In the genomic region with DNA sequence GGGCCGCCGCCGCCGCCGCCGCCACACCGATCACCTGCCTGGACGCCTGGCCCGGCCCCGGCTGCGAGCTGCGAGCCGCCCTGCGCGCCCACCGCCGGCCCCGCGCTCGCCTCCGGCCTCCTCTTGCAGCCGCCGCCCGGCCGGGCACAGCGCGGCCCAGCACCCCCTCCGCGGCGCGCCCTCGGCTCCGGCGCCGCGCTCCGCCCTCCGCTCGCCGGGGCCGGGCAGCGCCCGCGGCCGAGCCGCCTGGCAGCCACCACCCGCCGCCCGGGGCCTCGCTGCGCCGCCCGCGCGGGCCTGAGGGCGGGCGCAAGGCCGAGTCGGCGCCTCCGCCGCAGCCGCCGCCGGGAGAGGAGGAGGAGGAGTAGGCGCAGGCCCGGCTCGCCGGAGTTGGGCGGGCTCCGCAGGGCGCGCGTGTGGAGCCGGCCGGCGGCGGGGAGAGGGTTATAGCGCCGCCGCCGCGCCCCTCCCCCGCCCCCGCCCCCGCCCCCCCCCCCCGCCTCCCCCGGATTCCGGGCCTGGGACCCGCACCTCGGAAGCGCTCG, we compare ENCODE assay signal across 8 cellular contexts. TPM values are rescaled to one million over a fixed set of nuclear protein-coding genes. Genes with fewer than 3 reads are reported as not detected.
A peak's percentile ranks its signal among the peaks of the same experiment; 100 is the strongest.
DNase-seq lines count a peak whose midpoint lies in the region; ATAC-seq and TF ChIP-seq lines count a peak whose summit lies in the region.

A gene (minus strand): TSS at position 418 of the 545 bp plus-strand sequence. CDS start 845 bp downstream, outside the sequence.

- no peaks in the 10 kb centered on the region for H4K20me1 ChIP-seq in fibroblast of lung (ENCODE audit: control insufficient read depth, extremely low read depth, insufficient read depth, low read length)

- no peak for TF ChIP-seq CTCF in Caco-2 (IDR thresholded peaks at IDR 0.05; ENCODE audit: insufficient read depth in 1 of 2, low read depth in 1 of 2, low read length in 1 of 2, severe bottlenecking in 1 of 2, unreplicated experiment in 1 of 2)
- TF ChIP-seq CTCF in fibroblast of lung (conservative IDR thresholded peaks at IDR 0.05 in 1 of 2, IDR thresholded peaks at IDR 0.05 in 1 of 2; ENCODE audit: low read depth in 1 of 2, low read length in 2 of 2) = no peak

- peak within 1 kb of the TSS; percentile 98 for H3K4me3 ChIP-seq in Caco-2 (ENCODE audit: low read depth, low read length)
- H3K4me3 ChIP-seq in fibroblast of lung (replicated peaks in 1 of 4; ENCODE audit: control extremely low read depth in 1 of 4, insufficient read depth in 1 of 4, low read depth in 3 of 4, low read length in 4 of 4) = peak within 1 kb of the TSS; percentile 25 to 68 (median 54)
- H3K4me3 ChIP-seq in naive thymus-derived CD4-positive, alpha-beta T cell (ENCODE audit: low read length) = peak within 1 kb of the TSS; percentile 52

- H3K4me1 Mint-ChIP-seq in Caco-2 (ENCODE audit: low read depth, unreplicated experiment) = peaks cover 6% of the 10 kb centered on the region
- H3K4me1 Mint-ChIP-seq in activated CD4-positive, alpha-beta memory T cell treated with anti-CD3 and anti-CD28 coated beads, Interleukin-2, amount 10 ng/mL, durations not matched to agents 7 days and 5 days = peaks cover 10% of the 10 kb centered on the region
- peaks cover 0 to 21% (median 15%) of the 10 kb centered on the region in 7 donors for H3K4me1 Mint-ChIP-seq in naive thymus-derived CD4-positive, alpha-beta T cell

- peak in 1 of 2 experiments; percentile 73 for DNase-seq in Caco-2
- DNase-seq in activated CD4-positive, alpha-beta memory T cell treated with anti-CD3 and anti-CD28 coated beads, Interleukin-2, amount 10 ng/mL, durations not matched to agents 7 days and 5 days = no peak
- DNase-seq in fibroblast of lung (ENCODE audit: low read depth in 2 of 2) = peak; percentile 48 to 68
- DNase-seq in naive thymus-derived CD4-positive, alpha-beta T cell = peak in 1 of 9 donors; percentile 40
- no peak for DNase-seq in NCI-H510A treated with DMSO at 0.1 percent for 48 hours (lab: John Stamatoyannopoulos, UW)
- no peak for DNase-seq in NCI-H187 (lab: John Stamatoyannopoulos, UW)
- no peak for DNase-seq in SW480 (ENCODE audit: low spot score)

- H3K27ac ChIP-seq in fibroblast of lung (ENCODE audit: insufficient read depth, low read length) = no peak within 1 kb of the TSS
- no peak within 1 kb of the TSS for H3K27ac ChIP-seq in naive thymus-derived CD4-positive, alpha-beta T cell (ENCODE audit: low read depth, low read length)

- H3K4me3 Mint-ChIP-seq in Caco-2 (ENCODE audit: unreplicated experiment) = peak within 1 kb of the TSS; percentile 89
- H3K4me3 Mint-ChIP-seq in activated CD4-positive, alpha-beta memory T cell treated with anti-CD3 and anti-CD28 coated beads, Interleukin-2, amount 10 ng/mL, durations not matched to agents 7 days and 5 days = peak within 1 kb of the TSS; percentile 61
- H3K4me3 Mint-ChIP-seq in naive thymus-derived CD4-positive, alpha-beta T cell = peak within 1 kb of the TSS in 9 of 10 donors; percentile 76 to 89 (median 83)

- H3K27me3 ChIP-seq in Caco-2 (replicated peaks; ENCODE audit: control insufficient read depth, insufficient read depth, low read length) = peaks cover 1% of the 10 kb centered on the region; the same call in 1 of the 2 replicates
- H3K27me3 ChIP-seq in fibroblast of lung (ENCODE audit: control insufficient read depth, insufficient read depth, low read length) = peaks cover 34% of the 10 kb centered on the region
- peaks cover 0 to 20% of the 10 kb centered on the region in 2 donors for H3K27me3 ChIP-seq in naive thymus-derived CD4-positive, alpha-beta T cell (ENCODE audit: control insufficient read depth in 2 of 2, insufficient read depth in 2 of 2, low read length in 2 of 2)

- H3K9me3 Mint-ChIP-seq in Caco-2 (ENCODE audit: unreplicated experiment) = no peaks in the 10 kb centered on the region
- no peaks in the 10 kb centered on the region for H3K9me3 Mint-ChIP-seq in activated CD4-positive, alpha-beta memory T cell treated with anti-CD3 and anti-CD28 coated beads, Interleukin-2, amount 10 ng/mL, durations not matched to agents 7 days and 5 days
- no peaks in the 10 kb centered on the region for H3K9me3 Mint-ChIP-seq in naive thymus-derived CD4-positive, alpha-beta T cell

- peaks cover 7% of the 10 kb centered on the region for H3K79me2 ChIP-seq in fibroblast of lung (ENCODE audit: control insufficient read depth, insufficient read depth, low read length)

- peaks cover 19% of the 10 kb centered on the region for H3K36me3 Mint-ChIP-seq in Caco-2 (ENCODE audit: insufficient read depth, unreplicated experiment)
- H3K36me3 Mint-ChIP-seq in activated CD4-positive, alpha-beta memory T cell treated with anti-CD3 and anti-CD28 coated beads, Interleukin-2, amount 10 ng/mL, durations not matched to agents 7 days and 5 days (ENCODE audit: low read depth) = no peaks in the 10 kb centered on the region
- H3K36me3 Mint-ChIP-seq in naive thymus-derived CD4-positive, alpha-beta T cell = no peaks in the 10 kb centered on the region

- POLR2A ChIA-PET in Caco-2 (lab: Charles Lee) = interaction anchor here (0.7 to 1.6 kb wide), 3 partner anchors 16 to 189 kb away, joined by 4 to 9 read pairs (median 9); no protein-coding TSS in a partner anchor
- POLR2A ChIA-PET in activated CD4-positive, alpha-beta memory T cell treated with anti-CD3 and anti-CD28 coated beads, Interleukin-2, amount 10 ng/mL, durations not matched to agents 7 days and 5 days (lab: Charles Lee) = no interaction called here
- POLR2A ChIA-PET in naive thymus-derived CD4-positive, alpha-beta T cell (lab: Charles Lee) = no interaction called here

- ATAC-seq in HG02885 (IDR thresholded peaks at IDR 0.05; ENCODE audit: poor library complexity, unreplicated experiment) = peak; percentile 24
- ATAC-seq in naive thymus-derived CD4-positive, alpha-beta T cell = no peak

- CTCF ChIA-PET in Caco-2 (lab: Charles Lee) = interaction anchor here (1.4 to 1.5 kb wide), 3 partner anchors 19 to 186 kb away, joined by 3 to 4 read pairs (median 4); no protein-coding TSS in a partner anchor
- CTCF ChIA-PET in activated CD4-positive, alpha-beta memory T cell treated with anti-CD3 and anti-CD28 coated beads, Interleukin-2, amount 10 ng/mL, durations not matched to agents 7 days and 5 days (lab: Charles Lee) = no interaction called here
- CTCF ChIA-PET in naive thymus-derived CD4-positive, alpha-beta T cell (lab: Charles Lee) = no interaction called here

- H3K4me1 ChIP-seq in Caco-2 (peaks cover 37% of the 10 kb centered on the region), fibroblast of lung (ENCODE audit: control insufficient read depth, extremely low read depth, insufficient read depth, low read length) (peaks cover 4% of the 10 kb centered on the region)
- peaks cover 0 to 30% of the 10 kb centered on the region in 2 donors for H3K4me1 ChIP-seq in naive thymus-derived CD4-positive, alpha-beta T cell (ENCODE audit: control insufficient read depth in 2 of 2, insufficient read depth in 2 of 2, low read length in 2 of 2)

- H3K9me3 ChIP-seq in Caco-2 = no peaks in the 10 kb centered on the region
- H3K9me3 ChIP-seq in fibroblast of lung (ENCODE audit: control insufficient read depth, insufficient read depth, low read depth, low read length) = no peaks in the 10 kb centered on the region
- no peaks in the 10 kb centered on the region for H3K9me3 ChIP-seq in naive thymus-derived CD4-positive, alpha-beta T cell (ENCODE audit: control insufficient read depth in 2 of 3, low read length in 3 of 3)

- no TSS peak for BruUV-seq in Caco-2 (replicated peaks; lab: Mats Ljungman, UMichigan)

- peak within 1 kb of the TSS; percentile 64 for H3K9ac ChIP-seq in fibroblast of lung (ENCODE audit: insufficient read depth, low read length)

- H2AFZ ChIP-seq in fibroblast of lung (ENCODE audit: low read length) = peak within 1 kb of the TSS; percentile 12

- no peaks in the 10 kb centered on the region for H3K36me3 ChIP-seq in Caco-2 (ENCODE audit: control insufficient read depth, insufficient read depth, low read length)
- H3K36me3 ChIP-seq in fibroblast of lung (ENCODE audit: control insufficient read depth, insufficient read depth, low read length) = peaks cover 1% of the 10 kb centered on the region
- no peaks in the 10 kb centered on the region for H3K36me3 ChIP-seq in naive thymus-derived CD4-positive, alpha-beta T cell (ENCODE audit: control insufficient read depth in 2 of 3, insufficient read depth in 3 of 3, low read length in 3 of 3)

- no peaks in the 10 kb centered on the region for H3K27me3 Mint-ChIP-seq in Caco-2 (ENCODE audit: insufficient read depth, unreplicated experiment)
- peaks cover 50% of the 10 kb centered on the region for H3K27me3 Mint-ChIP-seq in activated CD4-positive, alpha-beta memory T cell treated with anti-CD3 and anti-CD28 coated beads, Interleukin-2, amount 10 ng/mL, durations not matched to agents 7 days and 5 days
- H3K27me3 Mint-ChIP-seq in naive thymus-derived CD4-positive, alpha-beta T cell = peaks cover 22 to 54% (median 24%) of the 10 kb centered on the region in 5 donors

- H3K4me2 ChIP-seq in fibroblast of lung (ENCODE audit: extremely low read depth, insufficient read depth, low read length) = peak within 1 kb of the TSS; percentile 75

- intact Hi-C loops in Caco-2 (cut with micrococcal nuclease; ENCODE audit: unreplicated experiment) = loop anchor here (2.0 to 5.0 kb wide), 3 partner anchors 82 to 187 kb away; no protein-coding TSS in a partner anchor
- intact Hi-C loops in naive thymus-derived CD4-positive, alpha-beta T cell (cut with micrococcal nuclease) = loop anchor here (2.0 to 10.0 kb wide), 4 partner anchors 83 to 207 kb away; a partner anchor contains a TSS

- H3K27ac Mint-ChIP-seq in Caco-2 (ENCODE audit: unreplicated experiment) = peak within 1 kb of the TSS; percentile 89
- no peak within 1 kb of the TSS for H3K27ac Mint-ChIP-seq in activated CD4-positive, alpha-beta memory T cell treated with anti-CD3 and anti-CD28 coated beads, Interleukin-2, amount 10 ng/mL, durations not matched to agents 7 days and 5 days
- H3K27ac Mint-ChIP-seq in naive thymus-derived CD4-positive, alpha-beta T cell = peak within 1 kb of the TSS in 2 of 9 donors; percentile 39 to 43

RNA-seq across cellular contexts. Expression of the gene that starts here (rescaled TPM):
- total RNA-seq in Caco-2 (2022) = 76.8 and 78.5 TPM in 2 replicates
- under 1 TPM; 0.70 to 0.73 TPM for total RNA-seq in activated CD4-positive, alpha-beta memory T cell treated with anti-CD3 and anti-CD28 coated beads, Interleukin-2, amount 10 ng/mL, durations not matched to agents 7 days and 5 days
- total RNA-seq in fibroblast of lung = 10.8 and 13.5 TPM in 2 replicates
- 2.0 and 16.9 TPM in 2 replicates for polyA plus RNA-seq in fibroblast of lung
- 2.4 and 17.6 TPM in 2 replicates for polyA plus RNA-seq in fibroblast of lung (2012)
- 8.4 and 52.3 TPM in 2 replicates for polyA minus RNA-seq in fibroblast of lung (ENCODE audit: low replicate concordance)
- 1 to 10 TPM in 2 of 5 experiments, under 1 TPM in 2, not detected in 1; 0.16 to 2.6 (median 1.1) TPM for total RNA-seq in naive thymus-derived CD4-positive, alpha-beta T cell
- polyA plus RNA-seq in naive thymus-derived CD4-positive, alpha-beta T cell = not detected

Comparison
In these comparisons a context has a peak if more than half of its experiments do, and no peak if none do; other contexts are left out.
1. DNase-seq: peak in fibroblast of lung (2 of 2); none in activated CD4-positive, alpha-beta memory T cell treated with anti-CD3 and anti-CD28 coated beads, Interleukin-2, amount 10 ng/mL, durations not matched to agents 7 days and 5 days (single experiment), NCI-H510A treated with DMSO at 0.1 percent for 48 hours (single experiment), NCI-H187 (0 of 2) and SW480 (single experiment).
2. Peak in every context shown above with its lines, with median percentiles within 50 percentile points of each other: H3K4me3 ChIP-seq and H3K4me3 Mint-ChIP-seq.